12 cellular contexts compared by ENCODE assay signal in the genomic region with DNA sequence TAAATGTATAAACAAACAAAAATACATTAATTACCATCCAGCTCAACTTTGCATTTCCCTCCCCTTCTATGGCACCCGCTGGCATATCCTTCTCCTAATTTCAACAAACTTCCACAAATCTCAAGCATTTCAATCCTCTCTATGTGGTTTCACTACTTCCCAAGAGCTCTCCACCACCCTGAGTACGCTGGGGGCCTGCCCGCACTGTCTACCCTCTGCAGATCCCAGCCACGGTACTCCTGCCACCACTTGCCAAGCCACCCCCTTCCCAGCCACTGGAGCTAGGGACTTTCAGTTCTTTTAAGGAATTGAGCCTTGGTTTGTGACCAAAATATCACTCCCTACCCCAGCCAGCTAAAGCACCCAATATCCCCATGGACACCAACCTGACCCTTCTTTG. TPM values are rescaled to one million over a fixed set of nuclear protein-coding genes. Genes with fewer than 3 reads are reported as not detected.
DNase-seq lines count a peak whose midpoint lies in the region; ATAC-seq and TF ChIP-seq lines count a peak whose summit lies in the region.
"Had no signal": no experiment of that assay in that cellular context is flagged by ENCODE, and none has a peak within 500 bp of the region (broad histone marks: within the 10 kb centered on the region; RNA-seq: fewer than 3 reads in every experiment).

No MANE protein-coding gene starts in this region.

- no peaks in the 10 kb centered on the region for H3K27me3 Mint-ChIP-seq in CD4-positive, alpha-beta memory T cell
- H3K27me3 Mint-ChIP-seq in effector memory CD8-positive, alpha-beta T cell: no peaks in the 10 kb centered on the region

- no peak for ATAC-seq in effector memory CD8-positive, alpha-beta T cell (replicated peaks)

- CTCF ChIA-PET in CD4-positive, alpha-beta memory T cell (lab: Charles Lee; ENCODE audit: partially characterized antibody): interaction anchor here (0.8 to 2.3 kb wide), 10 partner anchors 8 to 71 kb away, joined by 3 to 15 read pairs (median 4); no protein-coding TSS in a partner anchor

- H3K4me3 ChIP-seq in CD4-positive, alpha-beta memory T cell (ENCODE audit: low read length in 2 of 2): no peak overlapping the region
- H3K4me3 ChIP-seq in Peyer's patch: no peak overlapping the region
- no peak overlapping the region for H3K4me3 ChIP-seq in sigmoid colon

- TF ChIP-seq CTCF in Peyer's patch (IDR thresholded peaks at IDR 0.05) (no peak), sigmoid colon (IDR thresholded peaks at IDR 0.05) (no peak)

- peaks cover 31 to 54% (median 42%) of the 10 kb centered on the region in 4 donors for H3K4me1 Mint-ChIP-seq in CD4-positive, alpha-beta memory T cell
- H3K4me1 Mint-ChIP-seq in effector memory CD8-positive, alpha-beta T cell (ENCODE audit: low read depth in 2 of 2): peaks cover 42 to 45% of the 10 kb centered on the region in 2 donors

- WGBS in sigmoid colon, 2 donors: 93 to 94% methylated on average over 4 of the region's 4 CpGs

- H3K9me3 ChIP-seq in CD4-positive, alpha-beta memory T cell (ENCODE audit: control insufficient read depth in 1 of 2, low read length in 2 of 2): no peaks in the 10 kb centered on the region
- H3K9me3 ChIP-seq in Peyer's patch (no peaks in the 10 kb centered on the region), sigmoid colon (no peaks in the 10 kb centered on the region)

- intact Hi-C loops in CD4-positive, alpha-beta memory T cell (cut with micrococcal nuclease): no loop called here
- intact Hi-C loops in sigmoid colon (cut with DNase I): loop anchor here (2.0 kb wide), 1 partner anchor 63 kb away; no protein-coding TSS in a partner anchor

- peak overlapping the region; percentile 77 for H3K27ac ChIP-seq in CD4-positive, alpha-beta memory T cell (ENCODE audit: low read depth, low read length)
- H3K27ac ChIP-seq in Peyer's patch (peak overlapping the region in 3 of 4 donors; percentile 77 to 96 (median 90)), sigmoid colon (peak overlapping the region; percentile 94 to 99 (median 98))

- POLR2A ChIA-PET in CD4-positive, alpha-beta memory T cell (lab: Charles Lee; ENCODE audit: partially characterized antibody): interaction anchor here (1.1 to 19.4 kb wide), 7 partner anchors 11 to 203 kb away, joined by 3 to 440 read pairs (median 28); partner anchors contain the start of genes CMTM3 and DYNC1LI2

- peak overlapping the region; percentile 86 to 97 (median 90) for H3K27ac Mint-ChIP-seq in CD4-positive, alpha-beta memory T cell
- H3K27ac Mint-ChIP-seq in effector memory CD8-positive, alpha-beta T cell: peak overlapping the region; percentile 73 to 90

- peak overlapping the region in 6 of 8 donors; percentile 71 to 84 (median 78) for H3K4me3 Mint-ChIP-seq in CD4-positive, alpha-beta memory T cell
- H3K4me3 Mint-ChIP-seq in effector memory CD8-positive, alpha-beta T cell: peak overlapping the region; percentile 67 to 81

- peaks cover 49% of the 10 kb centered on the region for H3K4me1 ChIP-seq in CD4-positive, alpha-beta memory T cell (ENCODE audit: insufficient read depth, low read length)
- H3K4me1 ChIP-seq in Peyer's patch (peaks cover 3 to 25% (median 11%) of the 10 kb centered on the region in 4 donors), sigmoid colon (peaks cover 0 to 45% (median 34%) of the 10 kb centered on the region in 4 donors)

- H3K27me3 ChIP-seq in CD4-positive, alpha-beta memory T cell (ENCODE audit: insufficient read depth, low read length): no peaks in the 10 kb centered on the region
- H3K27me3 ChIP-seq in Peyer's patch (no peaks in the 10 kb centered on the region), sigmoid colon (no peaks in the 10 kb centered on the region)

- TF ChIP-seq EP300 in sigmoid colon (IDR thresholded peaks at IDR 0.05): no peak

- no peak for TF ChIP-seq POLR2A in Peyer's patch (IDR thresholded peaks at IDR 0.05)
- TF ChIP-seq POLR2A in sigmoid colon (IDR thresholded peaks at IDR 0.05): no peak

- no peak for DNase-seq in CD4-positive, alpha-beta memory T cell
- DNase-seq in Peyer's patch: no peak
- no peak for DNase-seq in effector memory CD8-positive, alpha-beta T cell
- no peak for DNase-seq in sigmoid colon
- no peak for DNase-seq in NCI-H226
- DNase-seq in NCI-H446 treated with DMSO at 0.1 percent for 48 hours (lab: John Stamatoyannopoulos, UW): no peak
- no peak for DNase-seq in DMS153 treated with DMSO at 0.1 percent for 48 hours (lab: John Stamatoyannopoulos, UW; ENCODE audit: unreplicated experiment)
- DNase-seq in stimulated activated naive CD4-positive, alpha-beta T cell treated with Interleukin-2 at 50 U/mL for 16 hours (lab: John Stamatoyannopoulos, UW): no peak
- DNase-seq: DMS79 treated with DMSO at 0.1 percent for 48 hours, NCI-H1417 treated with DMSO at 0.1 percent for 48 hours had no signal

- H3K36me3 ChIP-seq in CD4-positive, alpha-beta memory T cell (ENCODE audit: insufficient read depth, low read length): no peaks in the 10 kb centered on the region
- peaks cover 0 to 8% (median 0%) of the 10 kb centered on the region in 3 donors for H3K36me3 ChIP-seq in Peyer's patch
- H3K36me3 ChIP-seq in sigmoid colon: peaks cover 0 to 22% (median 11%) of the 10 kb centered on the region in 4 donors

- peaks cover 0 to 2% (median 0%) of the 10 kb centered on the region in 8 donors for H3K9me3 Mint-ChIP-seq in CD4-positive, alpha-beta memory T cell
- no peaks in the 10 kb centered on the region for H3K9me3 Mint-ChIP-seq in effector memory CD8-positive, alpha-beta T cell

- H3K36me3 Mint-ChIP-seq in CD4-positive, alpha-beta memory T cell: peaks cover 0 to 13% of the 10 kb centered on the region in 2 donors
- H3K36me3 Mint-ChIP-seq in effector memory CD8-positive, alpha-beta T cell (ENCODE audit: insufficient read depth): peaks cover 19% of the 10 kb centered on the region

RNA-seq across cellular contexts. Expression of gene TK2, which starts 1.9 kb away (rescaled TPM):
- total RNA-seq in CD4-positive, alpha-beta memory T cell: 10 to 100 TPM in 1 of 2 experiments, 1 to 10 TPM in 1; 9.0 to 10.2 TPM
- 1 to 10 TPM; 3.9 to 5.9 TPM for polyA plus RNA-seq in CD4-positive, alpha-beta memory T cell
- total RNA-seq in Peyer's patch: 10 to 100 TPM; 22.8 to 33.1 (median 27.1) TPM
- total RNA-seq in sigmoid colon: 10 to 100 TPM; 17.6 to 32.7 (median 22.2) TPM
- 10 to 100 TPM in 2 of 3 donors, 1 to 10 TPM in 1; 9.6 to 15.0 (median 11.6) TPM for polyA plus RNA-seq in sigmoid colon

RNA-seq across cellular contexts. Expression of gene CKLF, which starts 4.3 kb away (rescaled TPM):
- 10 to 100 TPM; 71.0 to 76.6 TPM for total RNA-seq in CD4-positive, alpha-beta memory T cell
- polyA plus RNA-seq in CD4-positive, alpha-beta memory T cell: 100 to 1,000 TPM; 154 to 173 TPM
- total RNA-seq in Peyer's patch (10 to 100 TPM in 3 of 4 donors, 1 to 10 TPM in 1; 7.5 to 47.1 (median 22.2) TPM), sigmoid colon (10 to 100 TPM; 24.1 to 53.6 (median 37.3) TPM)
- 10 to 100 TPM; 40.2 to 57.4 (median 48.6) TPM for polyA plus RNA-seq in sigmoid colon

RNA-seq across cellular contexts. Expression of gene CMTM1, which starts 18.2 kb away (rescaled TPM):
- total RNA-seq in CD4-positive, alpha-beta memory T cell: 10 to 100 TPM; 12.2 to 13.4 TPM
- polyA plus RNA-seq in CD4-positive, alpha-beta memory T cell: 1 to 10 TPM in 1 of 2 donors, under 1 TPM in 1; 0.80 to 1.6 TPM
- total RNA-seq in Peyer's patch (1 to 10 TPM in 3 of 4 donors, not detected in 1; 1.4 to 3.6 (median 2.1) TPM), sigmoid colon (1 to 10 TPM in 3 of 4 donors, under 1 TPM in 1; 0.71 to 3.0 (median 1.6) TPM)
- polyA plus RNA-seq in sigmoid colon: under 1 TPM in 1 of 3 donors, not detected in 2; 0.85 TPM

RNA-seq across cellular contexts. Expression of gene CMTM2, which starts 31.2 kb away (rescaled TPM):
- under 1 TPM; 0.72 to 0.79 TPM for total RNA-seq in CD4-positive, alpha-beta memory T cell
- not detected for polyA plus RNA-seq in CD4-positive, alpha-beta memory T cell
- total RNA-seq in Peyer's patch (not detected), sigmoid colon (under 1 TPM in 1 of 4 donors, not detected in 3; 0.33 TPM)
- not detected for polyA plus RNA-seq in sigmoid colon
- total RNA-seq: lung microvascular endothelial cell, ureter had no signal

RNA-seq across cellular contexts. Expression of gene CMTM3, which starts 56.4 kb away (rescaled TPM):
- total RNA-seq in CD4-positive, alpha-beta memory T cell: 10 to 100 TPM; 74.2 to 74.3 TPM
- polyA plus RNA-seq in CD4-positive, alpha-beta memory T cell: 100 to 1,000 TPM in 1 of 2 donors, 10 to 100 TPM in 1; 98.8 to 105 TPM
- total RNA-seq in Peyer's patch: 10 to 100 TPM in 2 of 4 donors, 1 to 10 TPM in 2; 4.9 to 15.7 (median 11.3) TPM
- total RNA-seq in sigmoid colon: 10 to 100 TPM; 12.5 to 18.8 (median 17.3) TPM
- polyA plus RNA-seq in sigmoid colon: 10 to 100 TPM in 2 of 3 donors, 1 to 10 TPM in 1; 8.6 to 15.5 (median 10.2) TPM
